In the genomic region with DNA sequence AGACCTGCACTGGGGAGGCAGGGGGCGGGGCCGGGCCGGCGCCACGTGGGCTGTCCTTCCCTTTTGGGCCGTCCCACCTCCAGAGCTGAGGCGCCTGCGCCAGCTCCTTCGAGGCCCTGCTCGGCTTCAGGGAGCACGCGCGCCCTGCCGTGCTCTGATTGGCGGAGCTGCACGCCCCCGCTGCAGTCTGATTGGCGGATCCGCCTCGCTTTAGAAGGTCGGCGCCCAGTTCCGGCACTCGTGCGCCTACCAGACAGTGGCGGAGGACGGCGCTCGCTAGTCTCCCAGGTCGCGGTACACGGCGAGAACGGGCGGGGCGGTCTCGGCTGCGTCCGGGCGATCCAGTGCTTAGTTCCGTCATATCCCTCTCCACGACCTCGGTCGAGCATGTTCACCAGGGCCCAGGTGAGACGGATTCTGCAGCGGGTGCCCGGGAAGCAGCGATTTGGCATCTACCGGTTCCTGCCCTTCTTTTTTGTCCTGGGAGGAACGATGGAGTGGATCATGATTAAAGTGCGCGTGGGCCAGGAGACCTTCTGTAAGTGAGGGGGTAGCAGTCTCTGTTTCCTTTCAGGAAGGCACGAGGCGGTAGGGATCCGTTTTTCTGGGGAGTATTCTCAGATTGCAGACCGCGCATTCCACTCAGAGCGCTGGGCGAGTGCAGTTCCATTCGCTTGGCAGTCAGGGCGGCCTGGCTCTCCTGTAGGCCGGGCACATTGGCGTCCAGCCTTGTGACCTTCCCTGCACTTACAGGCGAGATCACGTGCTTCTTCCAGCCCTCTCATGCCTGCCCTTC, we compare ENCODE assay signal across 8 cellular contexts. TPM values are rescaled to one million over a fixed set of nuclear protein-coding genes. Genes with fewer than 3 reads are reported as not detected.
DNase-seq lines count a peak whose midpoint lies in the region; ATAC-seq, FAIRE-seq and TF ChIP-seq lines count a peak whose summit lies in the region.

A gene with protein sequence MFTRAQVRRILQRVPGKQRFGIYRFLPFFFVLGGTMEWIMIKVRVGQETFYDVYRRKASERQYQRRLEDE (plus strand): TSS at position 237 of the 796 bp plus-strand sequence. CDS start 151 bp downstream, at position 388.

- peak within 1 kb of the TSS; percentile 80 to 86 for H3K27ac ChIP-seq in ascending aorta
- H3K27ac ChIP-seq in right cardiac atrium (ENCODE audit: low read length), result peak within 1 kb of the TSS; percentile 91
- H3K27ac ChIP-seq in uterus, result peak within 1 kb of the TSS; percentile 62 to 79

- H3K4me3 ChIP-seq in ascending aorta (peak within 1 kb of the TSS; percentile 74 to 78), right cardiac atrium (ENCODE audit: low read length) (peak within 1 kb of the TSS; percentile 65), uterus (peak within 1 kb of the TSS; percentile 55 to 61)

- intact Hi-C loops in ascending aorta (cut with DNase I), result loop anchor here (2.0 to 10.0 kb wide), 5 partner anchors 64 to 384 kb away; a partner anchor contains a TSS
- intact Hi-C loops in right cardiac atrium (cut with DNase I), result loop anchor here in 2 of 4 donors (5.0 kb wide), 1 partner anchor 64 kb away; no protein-coding TSS in a partner anchor
- intact Hi-C loops in uterus (cut with DNase I; ENCODE audit: low total_unique reads), result no loop called here

- TF ChIP-seq CTCF in ascending aorta (IDR thresholded peaks at IDR 0.05) (peak in 1 of 3 experiments; percentile 2), uterus (IDR thresholded peaks at IDR 0.05) (peak in 3 of 4 experiments; percentile 5 to 36 (median 32))

- peaks cover 0 to 6% of the 10 kb centered on the region in 2 donors for H3K36me3 ChIP-seq in ascending aorta
- no peaks in the 10 kb centered on the region for H3K36me3 ChIP-seq in uterus

- H3K9me3 ChIP-seq in ascending aorta, result no peaks in the 10 kb centered on the region
- H3K9me3 ChIP-seq in right cardiac atrium (ENCODE audit: control insufficient read depth, low read length), result no peaks in the 10 kb centered on the region
- no peaks in the 10 kb centered on the region for H3K9me3 ChIP-seq in uterus

- DNase-seq in GM18507 (ENCODE audit: extremely low spot score, insufficient read length, low read depth) (peak; percentile 95), NCI-H1930 (lab: John Stamatoyannopoulos, UW) (peak; percentile 89 to 94), T-helper 22 cell (ENCODE audit: low read depth) (peak; percentile 95), ascending aorta (ENCODE audit: low spot score in 2 of 2) (peak; percentile 95 to 98), right cardiac atrium (peak; percentile 99), pulmonary artery endothelial cell (ENCODE audit: low read depth, low spot score) (peak; percentile 96), uterus (peak; percentile 96 to 98)

- FAIRE-seq in GM18507 (lab: Jason Lieb, UNC), result peak; percentile 98

- H3K27me3 ChIP-seq in ascending aorta (no peaks in the 10 kb centered on the region), right cardiac atrium (ENCODE audit: control insufficient read depth, insufficient read depth) (no peaks in the 10 kb centered on the region), uterus (no peaks in the 10 kb centered on the region)

- ATAC-seq in HG02973 (IDR thresholded peaks at IDR 0.05; ENCODE audit: unreplicated experiment), result peak; percentile 83
- peak; percentile 93 to 94 for ATAC-seq in right cardiac atrium

- under 1% methylated on average over 65 of the region's 65 CpGs for WGBS in right cardiac atrium

- H3K4me1 ChIP-seq in ascending aorta (peaks cover 15 to 28% of the 10 kb centered on the region in 2 donors), right cardiac atrium (ENCODE audit: control insufficient read depth, insufficient read depth, low read length) (peaks cover 16% of the 10 kb centered on the region), uterus (peaks cover 0 to 10% of the 10 kb centered on the region in 2 donors)

- TF ChIP-seq POLR2A in uterus (IDR thresholded peaks at IDR 0.05), result peak; percentile 99 to 100

RNA-seq across cellular contexts. Expression of the gene that starts here (rescaled TPM):
- total RNA-seq in ascending aorta (not detected), right cardiac atrium (10 to 100 TPM; 52.4 to 64.2 (median 62.4) TPM), pulmonary artery endothelial cell (5.1 and 7.5 TPM in 2 replicates), uterus (100 to 1,000 TPM in 1 of 4 donors, 10 to 100 TPM in 2, 1 to 10 TPM in 1; 4.1 to 435 (median 51.9) TPM)
- polyA plus RNA-seq in right cardiac atrium, result 97.3 TPM

Comparison
In these comparisons a context has a peak if more than half of its experiments do, and no peak if none do; other contexts are left out.
1. Peak in every context shown above with its lines: DNase-seq, ATAC-seq, H3K4me3 ChIP-seq and H3K27ac ChIP-seq.
2. Peak in DNase-seq, H3K4me3 ChIP-seq and H3K27ac ChIP-seq in ascending aorta; RNA of the gene not detected or under 1 TPM.